In genomic region chr16:1592446-1592845, GRCh38 we compare ENCODE assay signal across 15 cellular contexts. TPM values are rescaled to one million over a fixed set of nuclear protein-coding genes. Genes with fewer than 3 reads are reported as not detected.
DNase-seq lines count a peak whose midpoint lies in the region; ATAC-seq lines count a peak whose summit lies in the region.
"Had no signal": no experiment of that assay in that cellular context is flagged by ENCODE, and none has a peak within 500 bp of the region (broad histone marks: within the 10 kb centered on the region; RNA-seq: fewer than 3 reads in every experiment).

No MANE protein-coding gene starts in this region.

- no peak overlapping the region for H4K91ac ChIP-seq in neuronal stem cell (ENCODE audit: low read depth, low read length, poor library complexity)

- H3K4me1 ChIP-seq in neuronal stem cell (ENCODE audit: control insufficient read depth in 2 of 2, insufficient read depth in 1 of 2, low read depth in 1 of 2, low read length in 2 of 2) = no peaks in the 10 kb centered on the region
- H3K4me1 ChIP-seq in effector memory CD4-positive, alpha-beta T cell (ENCODE audit: control insufficient read depth, insufficient read depth, low read length, poor library complexity, severe bottlenecking) = no peaks in the 10 kb centered on the region
- H3K4me1 ChIP-seq: HAP-1 had no signal

- H3K79me1 ChIP-seq in neuronal stem cell (ENCODE audit: low read depth, low read length) = peaks cover 7% of the 10 kb centered on the region

- H2BK15ac ChIP-seq in neuronal stem cell (ENCODE audit: low read length) = no peak overlapping the region

- H3K36me3 ChIP-seq in neuronal stem cell (replicated peaks in 1 of 2; ENCODE audit: control insufficient read depth in 2 of 2, insufficient read depth in 2 of 2, low read length in 2 of 2) = peaks cover 37 to 78% of the 10 kb centered on the region in 2 donors
- H3K36me3 ChIP-seq in effector memory CD4-positive, alpha-beta T cell (ENCODE audit: control insufficient read depth, insufficient read depth, low read length) = no peaks in the 10 kb centered on the region
- H3K36me3 ChIP-seq: HAP-1 had no signal

- H2BK12ac ChIP-seq in neuronal stem cell (ENCODE audit: low read length) = no peak overlapping the region

- no peak overlapping the region for H3K14ac ChIP-seq in neuronal stem cell (ENCODE audit: low read length)

- peak overlapping the region; percentile 20 for H3K23ac ChIP-seq in neuronal stem cell (ENCODE audit: low read depth, low read length, poor library complexity)

- ATAC-seq in HG02610 (IDR thresholded peaks at IDR 0.05; ENCODE audit: unreplicated experiment) (no peak), HG03280 (IDR thresholded peaks at IDR 0.05; ENCODE audit: unreplicated experiment) (no peak)

- no peak overlapping the region for H3K27ac ChIP-seq in neuronal stem cell (replicated peaks; ENCODE audit: low read length)
- H3K27ac ChIP-seq in effector memory CD4-positive, alpha-beta T cell (ENCODE audit: insufficient read depth, low read length, poor library complexity, severe bottlenecking) = no peak overlapping the region
- H3K27ac ChIP-seq: C4-2B, HL-60 had no signal

- no peak overlapping the region for H2BK120ac ChIP-seq in neuronal stem cell (ENCODE audit: low read depth, low read length)

- H3K27me3 ChIP-seq in neuronal stem cell (ENCODE audit: control insufficient read depth in 3 of 3, insufficient read depth in 3 of 3, low read depth in 1 of 3, low read length in 3 of 3) = no peaks in the 10 kb centered on the region
- H3K27me3 ChIP-seq in effector memory CD4-positive, alpha-beta T cell (replicated peaks; ENCODE audit: control insufficient read depth, insufficient read depth, low read length, poor library complexity, severe bottlenecking) = no peaks in the 10 kb centered on the region

- H2AK5ac ChIP-seq in neuronal stem cell (ENCODE audit: low read depth, low read length) = no peak overlapping the region

- H3K18ac ChIP-seq in neuronal stem cell (ENCODE audit: low read length) = no peak overlapping the region

- no peak overlapping the region for H3K4me2 ChIP-seq in neuronal stem cell (ENCODE audit: insufficient read depth, low read length, poor library complexity, severe bottlenecking)

- DNase-seq in DMS53 (lab: John Stamatoyannopoulos, UW) = peak; percentile 98
- peak; percentile 5 for DNase-seq in LHCN-M2 (ENCODE audit: low read depth)
- no peak for DNase-seq in neuronal stem cell (ENCODE audit: low spot score)
- DNase-seq in effector memory CD4-positive, alpha-beta T cell = no peak
- no peak for DNase-seq in T1000 (lab: John Stamatoyannopoulos, UW)
- DNase-seq: ACHN; AML-193; CD4-positive, alpha-beta T cell; HFFc6 had no signal

- no peak overlapping the region for H2AFZ ChIP-seq in neuronal stem cell (ENCODE audit: low read length)

- no CpG with 5 or more reads among the region's 16 CpGs for WGBS in neuronal stem cell (ENCODE audit: extremely low coverage in 2 of 2, insufficient read length in 2 of 2, insufficient replicate concordance in 1 of 2), 2 donors

- no peak overlapping the region for H3K4me3 ChIP-seq in neuronal stem cell (ENCODE audit: low read length in 2 of 2)
- no peak overlapping the region for H3K4me3 ChIP-seq in effector memory CD4-positive, alpha-beta T cell (ENCODE audit: insufficient read depth, low read depth, low read length, poor library complexity, severe bottlenecking)
- H3K4me3 ChIP-seq: HAP-1 had no signal

- H2BK5ac ChIP-seq in neuronal stem cell (ENCODE audit: low read length) = no peak overlapping the region

- peaks cover 0 to 3% of the 10 kb centered on the region in 2 donors for H3K9me3 ChIP-seq in neuronal stem cell (replicated peaks in 1 of 2; ENCODE audit: control insufficient read depth in 2 of 2, insufficient read depth in 1 of 2, low read depth in 1 of 2, low read length in 2 of 2)
- no peaks in the 10 kb centered on the region for H3K9me3 ChIP-seq in effector memory CD4-positive, alpha-beta T cell (ENCODE audit: control insufficient read depth, low read length)
- H3K9me3 ChIP-seq: HAP-1 had no signal

- H3K9ac ChIP-seq in neuronal stem cell (ENCODE audit: low read depth, low read length, poor library complexity) = peak overlapping the region; percentile 21

- H3K4ac ChIP-seq in neuronal stem cell (ENCODE audit: low read length) = no peak overlapping the region

- H4K8ac ChIP-seq in neuronal stem cell (ENCODE audit: low read depth, low read length) = peak overlapping the region; percentile 17

RNA-seq across cellular contexts. Expression of gene IFT140, which starts 19.4 kb away (rescaled TPM):
- total RNA-seq in LHCN-M2 (2014; rRNA removed) = 9.9 and 18.3 TPM in 2 replicates
- 9.5 TPM for polyA plus RNA-seq in LHCN-M2 (2012)
- polyA plus RNA-seq in neuronal stem cell (2013, experiment 1 of 2) = 29.1 TPM
- 29.5 TPM for polyA plus RNA-seq in neuronal stem cell (2013, experiment 2 of 2)

RNA-seq across cellular contexts. Expression of gene CRAMP1, which starts 19.7 kb away (rescaled TPM):
- total RNA-seq in LHCN-M2 (2014; rRNA removed) = 6.9 and 7.9 TPM in 2 replicates
- polyA plus RNA-seq in LHCN-M2 (2012) = 4.4 TPM
- polyA plus RNA-seq in neuronal stem cell (2013, experiment 1 of 2) = 11.9 TPM
- polyA plus RNA-seq in neuronal stem cell (2013, experiment 2 of 2) = 12.3 TPM

RNA-seq across cellular contexts. Expression of gene TMEM204, which starts 59.0 kb away (rescaled TPM):
- not detected in 2 replicates for total RNA-seq in LHCN-M2 (2014; rRNA removed)
- 0.07 TPM for polyA plus RNA-seq in LHCN-M2 (2012)
- not detected for polyA plus RNA-seq in neuronal stem cell (2013, experiment 1 of 2)
- polyA plus RNA-seq in neuronal stem cell (2013, experiment 2 of 2) = not detected
- total RNA-seq: H4 had no signal

Comparison
In these comparisons a context has a peak if more than half of its experiments do, and no peak if none do; other contexts are left out.
1. DNase-seq: peak in DMS53 (single experiment) and LHCN-M2 (single experiment); none in neuronal stem cell (single experiment), effector memory CD4-positive, alpha-beta T cell (0 of 3) and T1000 (single experiment).